In genomic region chr5:57441557-57441956, GRCh38 we compare ENCODE assay signal across 1 cellular context.
A peak's percentile ranks its signal among the peaks of the same experiment; 100 is the strongest.
TF ChIP-seq lines count a peak whose summit lies in the region.

No MANE protein-coding gene starts in this region.

TF ChIP-seq in IMR-90, 13 proteins besides CTCF, POLR2A, EP300 and RAD21:
- peak; percentile 88 for TF ChIP-seq BHLHE40 (IDR thresholded peaks at IDR 0.05; ENCODE audit: low read depth, low read length)
- TF ChIP-seq FOS (IDR thresholded peaks at IDR 0.05; ENCODE audit: low read depth, low read length) = peak; percentile 88
- TF ChIP-seq CEBPB (IDR thresholded peaks at IDR 0.05; ENCODE audit: low read depth, low read length) = no peak
- TF ChIP-seq USF2 (IDR thresholded peaks at IDR 0.05; ENCODE audit: low read depth, low read length) = peak; percentile 97
- TF ChIP-seq CHD1 (IDR thresholded peaks at IDR 0.05; ENCODE audit: low read depth, low read length) = no peak
- TF ChIP-seq MAFK (IDR thresholded peaks at IDR 0.05; ENCODE audit: low read depth, low read length) = peak; percentile 34; the same call in 1 of the 2 replicates
- peak; percentile 85 for TF ChIP-seq RCOR1 (IDR thresholded peaks at IDR 0.05; ENCODE audit: insufficient replicate concordance, low read length)
- TF ChIP-seq MXI1 (IDR thresholded peaks at IDR 0.05; ENCODE audit: borderline replicate concordance, low read depth, low read length) = no peak
- peak; percentile 68; the same call in 1 of the 2 replicates for TF ChIP-seq MAZ (IDR thresholded peaks at IDR 0.05; ENCODE audit: borderline replicate concordance, low read depth, low read length)
- no peak for TF ChIP-seq ELK1 (IDR thresholded peaks at IDR 0.05; ENCODE audit: borderline replicate concordance, low read depth, low read length)
